Comparison of ENCODE assay signal across 12 cellular contexts in genomic region chr7:25820432-25821040, GRCh38.
DNase-seq lines count a peak whose midpoint lies in the region; ATAC-seq, FAIRE-seq and TF ChIP-seq lines count a peak whose summit lies in the region.
"Had no signal": no experiment of that assay in that cellular context is flagged by ENCODE, and none has a peak within 500 bp of the region (broad histone marks: within the 10 kb centered on the region; RNA-seq: fewer than 3 reads in every experiment).

No MANE protein-coding gene starts in this region.

- H3K4me3 ChIP-seq in GM23338 (no peak overlapping the region), keratinocyte (ENCODE audit: control insufficient read depth in 2 of 3, extremely low read depth in 1 of 3, insufficient read depth in 2 of 3, low read depth in 1 of 3, low read length in 3 of 3) (no peak overlapping the region)
- H3K4me3 ChIP-seq: prostate gland, SJCRH30 had no signal

- H3K79me2 ChIP-seq in GM23338 (replicated peaks; ENCODE audit: insufficient read depth), result no peaks in the 10 kb centered on the region
- H3K79me2 ChIP-seq in keratinocyte (ENCODE audit: control insufficient read depth, insufficient read depth, low read length), result no peaks in the 10 kb centered on the region

- dilution Hi-C loops in keratinocyte (cut with MboI; ENCODE audit: extremely low pct_ligation_motif_present, low sequenced_read_pairs), result no loop called here

- FAIRE-seq in keratinocyte (lab: Jason Lieb, UNC), result no peak

- POLR2A ChIA-PET in RWPE1 (lab: Yijun Ruan, JAX; ENCODE audit: low non-redundant PET), result no interaction called here

- CTCF ChIA-PET in RWPE1 (lab: Yijun Ruan, JAX), result interaction anchor here (0.6 to 1.0 kb wide), 6 partner anchors 10 to 662 kb away, joined by 3 to 5 read pairs (median 3); no protein-coding TSS in a partner anchor

- DNase-seq in COLO829 (ENCODE audit: low spot score), result peak; percentile 45
- peak; percentile 64 for DNase-seq in GM23338 (ENCODE audit: low spot score)
- DNase-seq in RWPE1 (ENCODE audit: low spot score), result peak; percentile 30
- no peak for DNase-seq in keratinocyte (ENCODE audit: low read depth, low spot score)
- DNase-seq in NCI-H2196 (lab: John Stamatoyannopoulos, UW; ENCODE audit: unreplicated experiment), result no peak
- DNase-seq in foreskin melanocyte, result no peak
- DNase-seq: activated effector memory CD4-positive, alpha-beta T cell treated with Interleukin-2 at 50 U/mL for 16 hours had no signal

- no peak overlapping the region for H3K9ac ChIP-seq in keratinocyte (ENCODE audit: control insufficient read depth, extremely low read depth, insufficient read depth, low read length)

- H3K4me2 ChIP-seq in GM23338 (no peak overlapping the region), keratinocyte (ENCODE audit: control insufficient read depth, extremely low read depth, insufficient read depth, low read depth, low read length) (no peak overlapping the region)

- TF ChIP-seq CTCF in GM23338 (conservative IDR thresholded peaks at IDR 0.05; ENCODE audit: low read depth in 2 of 2) (peak; percentile 67 to 91), RWPE1 (conservative IDR thresholded peaks at IDR 0.05; ENCODE audit: low read depth) (peak; percentile 40), keratinocyte (optimal IDR thresholded peaks at IDR 0.05 in 1 of 3, IDR thresholded peaks at IDR 0.05 in 1 of 3, conservative IDR thresholded peaks at IDR 0.05 in 1 of 3; ENCODE audit: extremely low read depth in 1 of 3, insufficient read depth in 2 of 3, low read length in 3 of 3) (peak; percentile 28 to 54 (median 38))

- ATAC-seq in GM23338 (peak; percentile 48; the same call in 1 of the 3 replicates), GM21723 (IDR thresholded peaks at IDR 0.05; ENCODE audit: unreplicated experiment) (no peak), GM21381 (IDR thresholded peaks at IDR 0.05; ENCODE audit: unreplicated experiment) (no peak)
- ATAC-seq: stimulated activated effector memory CD8-positive, alpha-beta T cell treated with anti-CD3 and anti-CD28 coated beads, Interleukin-12 subunit alpha, Interleukin-12 subunit beta, amount 100 ng/mL, for 72 hours had no signal

- H3K27me3 ChIP-seq in GM23338 (ENCODE audit: insufficient read depth) (no peaks in the 10 kb centered on the region), keratinocyte (ENCODE audit: control insufficient read depth, extremely low read depth, insufficient read depth, low read length) (no peaks in the 10 kb centered on the region)
- H3K27me3 ChIP-seq: SJCRH30 had no signal

- no peaks in the 10 kb centered on the region for H3K36me3 ChIP-seq in GM23338 (ENCODE audit: insufficient read depth)
- no peaks in the 10 kb centered on the region for H3K36me3 ChIP-seq in keratinocyte (ENCODE audit: control insufficient read depth in 2 of 2, extremely low read depth in 1 of 2, insufficient read depth in 2 of 2, low read length in 2 of 2)
- H3K36me3 ChIP-seq: prostate gland, SJCRH30 had no signal

- no peaks in the 10 kb centered on the region for H3F3A ChIP-seq in GM23338 (replicated peaks; ENCODE audit: low read depth)

- H3K9me1 ChIP-seq in keratinocyte (ENCODE audit: control insufficient read depth, extremely low read depth, insufficient read depth, low read length), result no peaks in the 10 kb centered on the region

- no peaks in the 10 kb centered on the region for H3K9me3 Mint-ChIP-seq in GM23338
- H3K9me3 Mint-ChIP-seq: stimulated activated effector memory CD8-positive, alpha-beta T cell treated with anti-CD3 and anti-CD28 coated beads, Interleukin-12 subunit alpha, Interleukin-12 subunit beta, amount 100 ng/mL, for 72 hours had no signal

- no peaks in the 10 kb centered on the region for H4K20me1 ChIP-seq in GM23338 (replicated peaks; ENCODE audit: insufficient read depth)
- H4K20me1 ChIP-seq in keratinocyte (ENCODE audit: control insufficient read depth, extremely low read depth, insufficient read depth, low read length), result no peaks in the 10 kb centered on the region

- H3K9me3 ChIP-seq in keratinocyte (ENCODE audit: control insufficient read depth, low read depth, low read length), result no peaks in the 10 kb centered on the region
- H3K9me3 ChIP-seq: prostate gland, SJCRH30 had no signal

- H3K4me3 Mint-ChIP-seq in GM23338, result no peak overlapping the region
- H3K4me3 Mint-ChIP-seq: stimulated activated effector memory CD8-positive, alpha-beta T cell treated with anti-CD3 and anti-CD28 coated beads, Interleukin-12 subunit alpha, Interleukin-12 subunit beta, amount 100 ng/mL, for 72 hours had no signal

- no peaks in the 10 kb centered on the region for H3K9me2 ChIP-seq in GM23338 (ENCODE audit: insufficient read depth)

- no peak overlapping the region for H3K27ac ChIP-seq in GM23338 (ENCODE audit: low read depth)
- no peak overlapping the region for H3K27ac ChIP-seq in RWPE1
- H3K27ac ChIP-seq in keratinocyte (ENCODE audit: control insufficient read depth, insufficient read depth, low read length), result no peak overlapping the region
- H3K27ac ChIP-seq: prostate gland, SJCRH30 had no signal

- H3K27me3 Mint-ChIP-seq in GM23338 (ENCODE audit: insufficient read depth, low read depth, poor library complexity), result no peaks in the 10 kb centered on the region

- 0 out of 3 replicates have a peak, but pooled peaks cover 3% of the 10 kb centered on the region for H3K4me1 Mint-ChIP-seq in GM23338
- H3K4me1 Mint-ChIP-seq: stimulated activated effector memory CD8-positive, alpha-beta T cell treated with anti-CD3 and anti-CD28 coated beads, Interleukin-12 subunit alpha, Interleukin-12 subunit beta, amount 100 ng/mL, for 72 hours had no signal

- H3K27ac Mint-ChIP-seq in GM23338, result no peak overlapping the region; the same call in 1 of the 2 replicates
- H3K27ac Mint-ChIP-seq: stimulated activated effector memory CD8-positive, alpha-beta T cell treated with anti-CD3 and anti-CD28 coated beads, Interleukin-12 subunit alpha, Interleukin-12 subunit beta, amount 100 ng/mL, for 72 hours had no signal

- H2AFZ ChIP-seq in GM23338 (no peak overlapping the region), keratinocyte (ENCODE audit: control insufficient read depth, low read length) (no peak overlapping the region)

- no peaks in the 10 kb centered on the region for H3K36me3 Mint-ChIP-seq in GM23338 (ENCODE audit: low read depth)
- H3K36me3 Mint-ChIP-seq: stimulated activated effector memory CD8-positive, alpha-beta T cell treated with anti-CD3 and anti-CD28 coated beads, Interleukin-12 subunit alpha, Interleukin-12 subunit beta, amount 100 ng/mL, for 72 hours had no signal

- H3K4me1 ChIP-seq in GM23338 (ENCODE audit: insufficient read depth), result no peaks in the 10 kb centered on the region
- H3K4me1 ChIP-seq in keratinocyte (ENCODE audit: control insufficient read depth, extremely low read depth, insufficient read depth, low read length), result no peaks in the 10 kb centered on the region
- H3K4me1 ChIP-seq: prostate gland had no signal

TF ChIP-seq in GM23338, 12 proteins besides CTCF, POLR2A, EP300 and RAD21 (continues in another document):
- no peak for TF ChIP-seq EZH2phosphoT487 (IDR thresholded peaks at IDR 0.05; ENCODE audit: unreplicated experiment)
- no peak for TF ChIP-seq ETS1 (IDR thresholded peaks at IDR 0.05)
- no peak for TF ChIP-seq REST (IDR thresholded peaks at IDR 0.05; ENCODE audit: unreplicated experiment)

Comparison
In these comparisons a context has a peak if more than half of its experiments do, and no peak if none do; other contexts are left out.
1. DNase-seq: peak in COLO829 (single experiment), GM23338 (single experiment) and RWPE1 (single experiment); none in keratinocyte (single experiment), NCI-H2196 (single experiment) and foreskin melanocyte (single experiment).
2. Peak in every context shown above with its lines, with median percentiles within 50 percentile points of each other: CTCF ChIP-seq.